Comparison of ENCODE assay signal across 1 cellular context in genomic region chr11:6321961-6322362, GRCh38.
TF ChIP-seq lines count a peak whose summit lies in the region.

No MANE protein-coding gene starts in this region.

TF ChIP-seq in WTC11, 78 proteins besides CTCF, POLR2A, EP300 and RAD21 (continued from another document):
- TF ChIP-seq TP53 (CRISPR knock-in tag; IDR thresholded peaks at IDR 0.05) (no peak), ZNF232 (CRISPR knock-in tag; IDR thresholded peaks at IDR 0.05) (no peak)
